In the genomic region with DNA sequence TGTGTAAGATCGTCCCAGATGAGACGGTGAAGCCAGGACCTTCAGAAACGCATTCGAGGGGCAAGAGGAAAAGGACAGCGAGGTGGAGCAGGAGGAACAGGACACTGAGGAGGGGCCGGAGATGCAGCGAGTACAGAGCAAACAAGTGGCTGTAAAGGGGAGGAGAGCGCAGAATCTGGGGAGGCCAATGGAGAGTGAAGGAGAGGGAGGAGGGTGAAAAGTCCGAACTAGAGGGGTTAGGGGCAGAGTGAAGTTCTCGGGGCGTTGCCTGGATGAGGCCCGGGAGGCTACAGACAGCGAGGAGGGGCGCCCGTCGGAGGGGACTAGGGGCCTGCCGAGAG, we compare ENCODE assay signal across 8 cellular contexts. TPM values are rescaled to one million over a fixed set of nuclear protein-coding genes. Genes with fewer than 3 reads are reported as not detected.
DNase-seq lines count a peak whose midpoint lies in the region; ATAC-seq and TF ChIP-seq lines count a peak whose summit lies in the region.

No MANE protein-coding gene starts in this region.

- H3K36me3 ChIP-seq in iPS-18a (ENCODE audit: control insufficient read depth, low read depth, low read length) (peaks cover 16% of the 10 kb centered on the region), testis (ENCODE audit: low read depth, missing control alignments) (no peaks in the 10 kb centered on the region)

- peaks cover 3% of the 10 kb centered on the region for H3K4me1 ChIP-seq in iPS-18a (ENCODE audit: control insufficient read depth, low read depth, low read length)
- H3K4me1 ChIP-seq in testis, result peaks cover 4% of the 10 kb centered on the region

- no peaks in the 10 kb centered on the region for H3K9me3 Mint-ChIP-seq in activated T-cell treated with anti-CD3 and anti-CD28 coated beads, Interleukin-2, amount 50 U/mL, for 4 hours
- H3K9me3 Mint-ChIP-seq in activated T-helper 17 cell treated with anti-CD3 and anti-CD28 coated beads, Interleukin-2, amount 50 U/mL, for 72 hours, result no peaks in the 10 kb centered on the region

- H3K27ac Mint-ChIP-seq in activated T-helper 17 cell treated with anti-CD3 and anti-CD28 coated beads, Interleukin-2, amount 50 U/mL, for 72 hours, result peak overlapping the region; percentile 39

- H3K4me3 ChIP-seq in iPS-18a (ENCODE audit: low read length), result peak overlapping the region; percentile 61
- peak overlapping the region; percentile 27 to 50 for H3K4me3 ChIP-seq in testis

- no peak for TF ChIP-seq CTCF in testis (IDR thresholded peaks at IDR 0.05)

- H3K36me3 Mint-ChIP-seq in activated T-cell treated with anti-CD3 and anti-CD28 coated beads, Interleukin-2, amount 50 U/mL, for 4 hours (ENCODE audit: insufficient read depth), result no peaks in the 10 kb centered on the region
- H3K36me3 Mint-ChIP-seq in activated T-helper 17 cell treated with anti-CD3 and anti-CD28 coated beads, Interleukin-2, amount 50 U/mL, for 72 hours (ENCODE audit: low read depth), result no peaks in the 10 kb centered on the region

- ATAC-seq in activated T-cell treated with anti-CD3 and anti-CD28 coated beads, Interleukin-2, amount 50 U/mL, for 4 hours, result no peak
- ATAC-seq in activated T-helper 17 cell treated with anti-CD3 and anti-CD28 coated beads, Interleukin-2, amount 50 U/mL, for 72 hours (replicated peaks), result no peak
- no peak for ATAC-seq in GM21526 (IDR thresholded peaks at IDR 0.05; ENCODE audit: low FRiP score, unreplicated experiment)

- H3K9ac ChIP-seq in iPS-18a (ENCODE audit: low read length), result no peak overlapping the region

- H3K4me3 Mint-ChIP-seq in activated T-cell treated with anti-CD3 and anti-CD28 coated beads, Interleukin-2, amount 50 U/mL, for 4 hours, result peak overlapping the region; percentile 71
- peak overlapping the region; percentile 72 for H3K4me3 Mint-ChIP-seq in activated T-helper 17 cell treated with anti-CD3 and anti-CD28 coated beads, Interleukin-2, amount 50 U/mL, for 72 hours

- H3K27me3 ChIP-seq in iPS-18a (ENCODE audit: control insufficient read depth, insufficient read depth, low read length) (no peaks in the 10 kb centered on the region), testis (no peaks in the 10 kb centered on the region)

- no peak overlapping the region for H3K27ac ChIP-seq in iPS-18a (ENCODE audit: low read length)
- no peak overlapping the region for H3K27ac ChIP-seq in testis

- 18 to 19% methylated on average over 16 to 17 of the region's 17 CpGs for WGBS in testis, 2 donors

- TF ChIP-seq POLR2A in testis (IDR thresholded peaks at IDR 0.05), result no peak

- H3K9me3 ChIP-seq in iPS-18a (ENCODE audit: control insufficient read depth, low read depth, low read length) (no peaks in the 10 kb centered on the region), testis (no peaks in the 10 kb centered on the region)

- H3K27me3 Mint-ChIP-seq in activated T-cell treated with anti-CD3 and anti-CD28 coated beads, Interleukin-2, amount 50 U/mL, for 4 hours (ENCODE audit: low read depth), result no peaks in the 10 kb centered on the region
- no peaks in the 10 kb centered on the region for H3K27me3 Mint-ChIP-seq in activated T-helper 17 cell treated with anti-CD3 and anti-CD28 coated beads, Interleukin-2, amount 50 U/mL, for 72 hours

- intact Hi-C loops in testis (cut with DNase I; ENCODE audit: low total_unique reads), result no loop called here

- peaks cover 15% of the 10 kb centered on the region for H3K4me1 Mint-ChIP-seq in activated T-cell treated with anti-CD3 and anti-CD28 coated beads, Interleukin-2, amount 50 U/mL, for 4 hours (ENCODE audit: low read depth)
- peaks cover 9% of the 10 kb centered on the region for H3K4me1 Mint-ChIP-seq in activated T-helper 17 cell treated with anti-CD3 and anti-CD28 coated beads, Interleukin-2, amount 50 U/mL, for 72 hours

- DNase-seq in activated T-cell treated with anti-CD3 and anti-CD28 coated beads, Interleukin-2, amount 50 U/mL, for 4 hours, result no peak
- DNase-seq in activated T-cell treated with anti-CD3 and anti-CD28 coated beads for 4 hours, result no peak
- no peak for DNase-seq in testis
- no peak for DNase-seq in amniotic stem cell (lab: John Stamatoyannopoulos, UW)
- DNase-seq in NCI-H1105 treated with DMSO at 0.1 percent for 48 hours (lab: John Stamatoyannopoulos, UW), result no peak

RNA-seq across cellular contexts. Expression of gene PPIL2, which starts 8.8 kb away (rescaled TPM):
- total RNA-seq in activated T-cell treated with anti-CD3 and anti-CD28 coated beads, Interleukin-2, amount 50 U/mL, for 4 hours, result 10 to 100 TPM; 40.0 to 44.7 (median 40.0) TPM
- total RNA-seq in activated T-helper 17 cell treated with anti-CD3 and anti-CD28 coated beads, Interleukin-2, amount 50 U/mL, for 72 hours, result 10 to 100 TPM; 37.0 to 50.0 TPM
- 10 to 100 TPM; 64.6 to 65.3 TPM for total RNA-seq in testis
- 35.5 TPM for polyA plus RNA-seq in testis (ENCODE audit: insufficient read depth, low read depth, low replicate concordance)

RNA-seq across cellular contexts. Expression of gene SDF2L1, which starts 14.9 kb away (rescaled TPM):
- 100 to 1,000 TPM; 151 to 173 (median 163) TPM for total RNA-seq in activated T-cell treated with anti-CD3 and anti-CD28 coated beads, Interleukin-2, amount 50 U/mL, for 4 hours
- 10 to 100 TPM; 15.3 to 48.5 TPM for total RNA-seq in activated T-helper 17 cell treated with anti-CD3 and anti-CD28 coated beads, Interleukin-2, amount 50 U/mL, for 72 hours
- total RNA-seq in testis, result 10 to 100 TPM; 33.0 to 34.3 TPM
- 23.9 TPM for polyA plus RNA-seq in testis (ENCODE audit: insufficient read depth, low read depth, low replicate concordance)

RNA-seq across cellular contexts. Expression of gene CCDC116, which starts 24.4 kb away (rescaled TPM):
- 1 to 10 TPM in 1 of 3 donors, under 1 TPM in 2; 0.73 to 1.3 (median 0.86) TPM for total RNA-seq in activated T-cell treated with anti-CD3 and anti-CD28 coated beads, Interleukin-2, amount 50 U/mL, for 4 hours
- under 1 TPM; 0.29 to 0.37 TPM for total RNA-seq in activated T-helper 17 cell treated with anti-CD3 and anti-CD28 coated beads, Interleukin-2, amount 50 U/mL, for 72 hours
- total RNA-seq in testis, result 10 to 100 TPM; 16.0 to 28.6 TPM
- polyA plus RNA-seq in testis (ENCODE audit: insufficient read depth, low read depth, low replicate concordance), result 54.0 TPM

RNA-seq across cellular contexts. Expression of gene YDJC, which starts 27.2 kb away (rescaled TPM):
- total RNA-seq in activated T-cell treated with anti-CD3 and anti-CD28 coated beads, Interleukin-2, amount 50 U/mL, for 4 hours, result 10 to 100 TPM; 74.5 to 91.5 (median 91.4) TPM
- 10 to 100 TPM; 28.9 to 56.6 TPM for total RNA-seq in activated T-helper 17 cell treated with anti-CD3 and anti-CD28 coated beads, Interleukin-2, amount 50 U/mL, for 72 hours
- 10 to 100 TPM; 36.5 to 37.1 TPM for total RNA-seq in testis
- 9.9 TPM for polyA plus RNA-seq in testis (ENCODE audit: insufficient read depth, low read depth, low replicate concordance)

Comparison
In these comparisons a context has a peak if more than half of its experiments do, and no peak if none do; other contexts are left out.
1. RNA of gene CCDC116, which starts 24.4 kb away (total RNA-seq): 16.0 to 28.6 TPM in testis; 0.73 to 1.3 TPM in activated T-cell treated with anti-CD3 and anti-CD28 coated beads, Interleukin-2, amount 50 U/mL, for 4 hours and 0.29 to 0.37 TPM in activated T-helper 17 cell treated with anti-CD3 and anti-CD28 coated beads, Interleukin-2, amount 50 U/mL, for 72 hours; every median in the first group is over 4 times any median in the second.